ENCODE assay signal across 11 cellular contexts in the genomic region with DNA sequence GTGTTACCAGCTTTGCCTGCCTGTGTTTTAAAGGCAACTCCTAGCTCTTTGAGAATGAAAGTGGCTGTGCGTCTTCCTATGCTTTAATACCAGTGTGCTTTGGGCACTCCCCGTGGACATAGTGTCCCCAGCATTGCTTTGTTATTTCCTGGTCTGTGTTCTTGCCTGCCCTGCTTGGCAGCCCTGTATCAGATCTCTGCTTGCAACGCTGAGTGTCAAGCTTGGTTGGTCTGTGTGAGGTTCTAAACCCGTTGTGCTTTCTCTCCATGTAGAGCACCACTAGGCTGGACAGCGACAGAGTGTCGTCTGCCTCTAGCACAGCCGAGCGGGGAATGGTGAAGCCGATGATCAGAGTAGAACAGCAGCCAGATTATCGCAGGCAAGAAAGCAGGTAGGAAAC.
A peak's percentile ranks its signal among the peaks of the same experiment; 100 is the strongest.
DNase-seq lines count a peak whose midpoint lies in the region; ATAC-seq and TF ChIP-seq lines count a peak whose summit lies in the region.
"Had no signal": no experiment of that assay in that cellular context is flagged by ENCODE, and none has a peak within 500 bp of the region (broad histone marks: within the 10 kb centered on the region; RNA-seq: fewer than 3 reads in every experiment).

No MANE protein-coding gene starts in this region.

- H3K36me3 Mint-ChIP-seq in activated T-cell treated with anti-CD3 and anti-CD28 coated beads, Interleukin-2, amount 50 U/mL, for 72 hours (ENCODE audit: insufficient read depth in 2 of 2) = no peaks in the 10 kb centered on the region
- no peaks in the 10 kb centered on the region for H3K36me3 Mint-ChIP-seq in HFFc6 (ENCODE audit: low read depth)

- no peak overlapping the region for H3K27ac Mint-ChIP-seq in activated T-cell treated with anti-CD3 and anti-CD28 coated beads, Interleukin-2, amount 50 U/mL, for 72 hours
- H3K27ac Mint-ChIP-seq in HFFc6 = no peak overlapping the region
- H3K27ac Mint-ChIP-seq: activated naive CD8-positive, alpha-beta T cell treated with anti-CD3 and anti-CD28 coated beads, Interleukin-2, amount 50 U/mL, for 24 hours; CD4-positive, CD25-positive, alpha-beta regulatory T cell had no signal

- in situ Hi-C loops in G401 (cut with HindIII; ENCODE audit: low sequenced_read_pairs) = no loop called here

- no peaks in the 10 kb centered on the region for H3K9me3 Mint-ChIP-seq in activated T-cell treated with anti-CD3 and anti-CD28 coated beads, Interleukin-2, amount 50 U/mL, for 72 hours
- no peaks in the 10 kb centered on the region for H3K9me3 Mint-ChIP-seq in HFFc6
- H3K9me3 Mint-ChIP-seq: activated naive CD8-positive, alpha-beta T cell treated with anti-CD3 and anti-CD28 coated beads, Interleukin-2, amount 50 U/mL, for 24 hours; CD4-positive, CD25-positive, alpha-beta regulatory T cell had no signal

- peaks cover 0 to 22% (median 9%) of the 10 kb centered on the region in 12 donors for H3K4me1 ChIP-seq in heart left ventricle

- peaks cover 0 to 67% (median 37%) of the 10 kb centered on the region in 9 donors for H3K36me3 ChIP-seq in heart left ventricle

- peak overlapping the region in 7 of 12 donors; percentile 2 to 62 (median 31) for H3K27ac ChIP-seq in heart left ventricle

- no peaks in the 10 kb centered on the region for H3K9me3 ChIP-seq in heart left ventricle

- intact Hi-C loops in heart left ventricle (cut with DNase I) = loop anchor here in 9 of 10 donors (2.0 to 10.0 kb wide), 6 partner anchors 145 to 448 kb away; no protein-coding TSS in a partner anchor

- WGBS in heart left ventricle, 4 donors = 17 to 35% (median 24%) methylated on average over 10 of the region's 10 CpGs

- H3K27me3 Mint-ChIP-seq in activated T-cell treated with anti-CD3 and anti-CD28 coated beads, Interleukin-2, amount 50 U/mL, for 72 hours (ENCODE audit: low read depth) = no peaks in the 10 kb centered on the region
- no peaks in the 10 kb centered on the region; the same call in 1 of the 2 replicates for H3K27me3 Mint-ChIP-seq in HFFc6 (ENCODE audit: insufficient read depth)
- H3K27me3 Mint-ChIP-seq: activated naive CD8-positive, alpha-beta T cell treated with anti-CD3 and anti-CD28 coated beads, Interleukin-2, amount 50 U/mL, for 24 hours; CD4-positive, CD25-positive, alpha-beta regulatory T cell had no signal

- TF ChIP-seq POLR2A in heart left ventricle (IDR thresholded peaks at IDR 0.05) = peak in 1 of 2 donors; percentile 37

- peak in 2 of 12 donors; percentile 18 to 22 for TF ChIP-seq CTCF in heart left ventricle (IDR thresholded peaks at IDR 0.05)
- TF ChIP-seq CTCF in HFFc6 (IDR thresholded peaks at IDR 0.05) = no peak

- peak overlapping the region in 1 of 12 donors; percentile 18 for H3K4me3 ChIP-seq in heart left ventricle

- H3K4me1 Mint-ChIP-seq in activated T-cell treated with anti-CD3 and anti-CD28 coated beads, Interleukin-2, amount 50 U/mL, for 72 hours (ENCODE audit: low read depth) = no peaks in the 10 kb centered on the region
- no peaks in the 10 kb centered on the region for H3K4me1 Mint-ChIP-seq in HFFc6 (ENCODE audit: low read depth)
- H3K4me1 Mint-ChIP-seq: activated naive CD8-positive, alpha-beta T cell treated with anti-CD3 and anti-CD28 coated beads, Interleukin-2, amount 50 U/mL, for 24 hours; CD4-positive, CD25-positive, alpha-beta regulatory T cell had no signal

- H3K27me3 ChIP-seq in heart left ventricle = no peaks in the 10 kb centered on the region

- H3K4me3 Mint-ChIP-seq in activated T-cell treated with anti-CD3 and anti-CD28 coated beads, Interleukin-2, amount 50 U/mL, for 72 hours = no peak overlapping the region
- H3K4me3 Mint-ChIP-seq in HFFc6 = no peak overlapping the region
- H3K4me3 Mint-ChIP-seq: activated naive CD8-positive, alpha-beta T cell treated with anti-CD3 and anti-CD28 coated beads, Interleukin-2, amount 50 U/mL, for 24 hours; CD4-positive, CD25-positive, alpha-beta regulatory T cell had no signal

- peak; percentile 82 for DNase-seq in G401 (ENCODE audit: low spot score)
- peak; percentile 16 for DNase-seq in amniotic epithelial cell (ENCODE audit: low read depth)
- peak in 4 of 5 donors; percentile 34 to 71 (median 62) for DNase-seq in heart left ventricle
- peak in 41 of 56 donors; percentile 20 to 78 (median 56) for DNase-seq in nucleus accumbens (lab: John Stamatoyannopoulos, UW)
- no peak for DNase-seq in activated T-cell treated with anti-CD3 and anti-CD28 coated beads, Interleukin-2, amount 50 U/mL, for 72 hours
- DNase-seq in HFFc6 = no peak
- DNase-seq: activated naive CD8-positive, alpha-beta T cell treated with anti-CD3 and anti-CD28 coated beads, Interleukin-2, amount 50 U/mL, for 24 hours; CD4-positive, CD25-positive, alpha-beta regulatory T cell had no signal

- ATAC-seq in heart left ventricle = peak; percentile 96 to 99 (median 98)
- ATAC-seq in activated T-cell treated with anti-CD3 and anti-CD28 coated beads, Interleukin-2, amount 50 U/mL, for 72 hours (replicated peaks in 1 of 2) = no peak
- no peak for ATAC-seq in GM18517 (IDR thresholded peaks at IDR 0.05; ENCODE audit: unreplicated experiment)
- no peak for ATAC-seq in GM21717 (IDR thresholded peaks at IDR 0.05; ENCODE audit: unreplicated experiment)
- ATAC-seq: activated CD4-positive, CD25-positive, alpha-beta regulatory T cell treated with anti-CD3 and anti-CD28 coated beads, Interleukin-2, amount 50 U/mL, for 24 hours; activated naive CD8-positive, alpha-beta T cell treated with anti-CD3 and anti-CD28 coated beads, Interleukin-2, amount 50 U/mL, for 24 hours had no signal

Comparison
In these comparisons a context has a peak if more than half of its experiments do, and no peak if none do; other contexts are left out.
1. DNase-seq: peak in G401 (single experiment), amniotic epithelial cell (single experiment), heart left ventricle (4 of 5) and nucleus accumbens (41 of 56); none in activated T-cell treated with anti-CD3 and anti-CD28 coated beads, Interleukin-2, amount 50 U/mL, for 72 hours (0 of 2) and HFFc6 (single experiment).
2. ATAC-seq: peak in heart left ventricle (4 of 4); none in activated T-cell treated with anti-CD3 and anti-CD28 coated beads, Interleukin-2, amount 50 U/mL, for 72 hours (0 of 2), GM18517 (single experiment) and GM21717 (single experiment).